ENCODE assay signal across 8 cellular contexts in the genomic region with DNA sequence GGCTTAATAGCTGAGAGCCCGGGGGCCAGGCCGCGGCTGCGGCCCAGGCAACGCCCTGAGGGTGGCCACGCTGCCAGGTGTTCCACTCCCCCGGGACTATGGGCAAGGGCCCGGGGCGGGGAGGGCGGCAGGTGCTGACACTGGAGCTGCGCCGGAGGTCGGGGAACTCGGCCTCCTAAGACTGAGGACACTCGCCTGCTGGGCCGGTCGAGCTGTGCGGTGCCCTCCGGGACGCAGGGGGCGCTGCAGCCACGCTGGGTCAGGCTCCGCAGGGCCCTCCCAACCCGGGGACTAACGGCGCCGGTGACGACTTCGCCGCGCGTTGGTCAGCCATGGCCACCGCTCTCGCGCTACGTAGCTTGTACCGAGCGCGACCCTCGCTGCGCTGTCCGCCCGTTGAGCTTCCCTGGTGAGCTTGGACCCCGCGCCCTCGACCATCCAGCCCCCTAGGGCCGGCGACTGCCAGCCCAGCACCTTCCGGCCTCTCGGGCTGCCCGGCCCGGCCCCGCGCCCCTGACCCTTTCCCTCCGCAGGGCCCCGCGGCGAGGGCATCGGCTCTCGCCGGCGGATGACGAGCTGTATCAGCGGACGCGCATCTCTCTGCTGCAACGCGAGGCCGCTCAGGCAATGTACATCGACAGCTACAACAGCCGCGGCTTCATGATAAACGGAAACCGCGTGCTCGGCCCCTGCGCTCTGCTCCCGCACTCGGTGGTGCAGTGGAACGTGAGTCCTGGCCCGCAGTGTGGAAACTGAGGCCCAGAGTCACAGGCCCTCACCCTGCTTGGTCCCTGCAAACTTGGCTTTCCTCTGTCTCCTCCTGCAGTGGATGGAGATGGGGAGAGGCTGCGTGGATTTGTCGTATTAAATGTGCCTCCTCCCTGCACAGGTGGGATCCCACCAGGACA. TPM values are rescaled to one million over a fixed set of nuclear protein-coding genes. Genes with fewer than 3 reads are reported as not detected.
DNase-seq lines count a peak whose midpoint lies in the region; ATAC-seq and TF ChIP-seq lines count a peak whose summit lies in the region.

A gene with protein sequence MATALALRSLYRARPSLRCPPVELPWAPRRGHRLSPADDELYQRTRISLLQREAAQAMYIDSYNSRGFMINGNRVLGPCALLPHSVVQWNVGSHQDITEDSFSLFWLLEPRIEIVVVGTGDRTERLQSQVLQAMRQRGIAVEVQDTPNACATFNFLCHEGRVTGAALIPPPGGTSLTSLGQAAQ (plus strand): TSS at position 309 of the 908 bp plus-strand sequence. CDS start 24 bp downstream, at position 333.

- peak within 1 kb of the TSS; percentile 93 to 99 (median 98) for H3K27ac Mint-ChIP-seq in CD4-positive, alpha-beta memory T cell
- peak within 1 kb of the TSS; percentile 98 for H3K27ac Mint-ChIP-seq in activated CD4-positive, alpha-beta memory T cell treated with anti-CD3 and anti-CD28 coated beads, Interleukin-2, amount 10 ng/mL, durations not matched to agents 7 days and 5 days

- H3K27ac ChIP-seq in CD4-positive, alpha-beta memory T cell (ENCODE audit: low read depth, low read length) = peak within 1 kb of the TSS; percentile 97
- peak within 1 kb of the TSS; percentile 99 to 100 for H3K27ac ChIP-seq in lung (ENCODE audit: low read depth in 1 of 2, low read length in 1 of 2)

- H3K9me3 ChIP-seq in CD4-positive, alpha-beta memory T cell (ENCODE audit: control insufficient read depth in 1 of 2, low read length in 2 of 2) = no peaks in the 10 kb centered on the region
- no peaks in the 10 kb centered on the region for H3K9me3 ChIP-seq in lung (ENCODE audit: control insufficient read depth in 2 of 2, insufficient read depth in 1 of 2, low read length in 1 of 2)

- H3K27me3 Mint-ChIP-seq in CD4-positive, alpha-beta memory T cell = no peaks in the 10 kb centered on the region
- H3K27me3 Mint-ChIP-seq in activated CD4-positive, alpha-beta memory T cell treated with anti-CD3 and anti-CD28 coated beads, Interleukin-2, amount 10 ng/mL, durations not matched to agents 7 days and 5 days = no peaks in the 10 kb centered on the region

- H3K36me3 ChIP-seq in CD4-positive, alpha-beta memory T cell (ENCODE audit: insufficient read depth, low read length) = peaks cover 38% of the 10 kb centered on the region
- peaks cover 7 to 32% of the 10 kb centered on the region in 2 donors for H3K36me3 ChIP-seq in lung (ENCODE audit: control insufficient read depth in 2 of 2, insufficient read depth in 2 of 2, low read length in 2 of 2)

- H3K4me1 ChIP-seq in CD4-positive, alpha-beta memory T cell (ENCODE audit: insufficient read depth, low read length) = peaks cover 43% of the 10 kb centered on the region
- H3K4me1 ChIP-seq in lung (ENCODE audit: control insufficient read depth in 2 of 2, insufficient read depth in 2 of 2, low read length in 2 of 2) = peaks cover 6 to 24% of the 10 kb centered on the region in 2 donors

- H3K9me3 Mint-ChIP-seq in CD4-positive, alpha-beta memory T cell = peaks cover 0 to 1% (median 0%) of the 10 kb centered on the region in 8 donors
- no peaks in the 10 kb centered on the region for H3K9me3 Mint-ChIP-seq in activated CD4-positive, alpha-beta memory T cell treated with anti-CD3 and anti-CD28 coated beads, Interleukin-2, amount 10 ng/mL, durations not matched to agents 7 days and 5 days

- peaks cover 16 to 74% (median 41%) of the 10 kb centered on the region in 4 donors for H3K4me1 Mint-ChIP-seq in CD4-positive, alpha-beta memory T cell
- H3K4me1 Mint-ChIP-seq in activated CD4-positive, alpha-beta memory T cell treated with anti-CD3 and anti-CD28 coated beads, Interleukin-2, amount 10 ng/mL, durations not matched to agents 7 days and 5 days = peaks cover 67% of the 10 kb centered on the region

- 1% methylated on average over 79 to 83 of the region's 83 CpGs for WGBS in lung, 2 donors

- no peaks in the 10 kb centered on the region for H3K27me3 ChIP-seq in CD4-positive, alpha-beta memory T cell (ENCODE audit: insufficient read depth, low read length)
- no peaks in the 10 kb centered on the region for H3K27me3 ChIP-seq in lung (ENCODE audit: control insufficient read depth, insufficient read depth)

- peak within 1 kb of the TSS; percentile 94 to 98 (median 96) for H3K4me3 Mint-ChIP-seq in CD4-positive, alpha-beta memory T cell
- H3K4me3 Mint-ChIP-seq in activated CD4-positive, alpha-beta memory T cell treated with anti-CD3 and anti-CD28 coated beads, Interleukin-2, amount 10 ng/mL, durations not matched to agents 7 days and 5 days = peak within 1 kb of the TSS; percentile 98

- POLR2A ChIA-PET in CD4-positive, alpha-beta memory T cell (lab: Charles Lee; ENCODE audit: partially characterized antibody) = interaction anchor here (0.6 to 22.1 kb wide), 34 partner anchors 1 to 918 kb away, joined by 3 to 629 read pairs (median 4); a partner anchor contains a TSS
- POLR2A ChIA-PET in activated CD4-positive, alpha-beta memory T cell treated with anti-CD3 and anti-CD28 coated beads, Interleukin-2, amount 10 ng/mL, durations not matched to agents 7 days and 5 days (lab: Charles Lee) = interaction anchor here (0.7 to 15.9 kb wide), 37 partner anchors 6 to 586 kb away, joined by 3 to 309 read pairs (median 7); a partner anchor contains a TSS

- peak within 1 kb of the TSS; percentile 65 to 98 for H3K4me3 ChIP-seq in CD4-positive, alpha-beta memory T cell (ENCODE audit: low read length in 2 of 2)
- peak within 1 kb of the TSS; percentile 96 for H3K4me3 ChIP-seq in lung

- DNase-seq in CD4-positive, alpha-beta memory T cell = peak; percentile 89 to 91 (median 90)
- DNase-seq in NCI-H774 (lab: John Stamatoyannopoulos, UW) (peak; percentile 81), ecto neural progenitor cell (ENCODE audit: low spot score) (peak; percentile 96), lung (ENCODE audit: low spot score) (peak; percentile 93)
- peak; percentile 93 for DNase-seq in activated CD4-positive, alpha-beta memory T cell treated with anti-CD3 and anti-CD28 coated beads, Interleukin-2, amount 10 ng/mL, durations not matched to agents 7 days and 5 days
- peak; percentile 81 to 88 (median 83) for DNase-seq in stimulated activated CD4-positive, alpha-beta T cell treated with anti-CD3 and anti-CD28 coated beads, TNF-alpha, amount 100 ng/mL, for 4 hours (ENCODE audit: low read depth in 3 of 3)

- TF ChIP-seq CTCF in lung (IDR thresholded peaks at IDR 0.05; ENCODE audit: control extremely low read depth, extremely low read depth) = peak; percentile 76

- ATAC-seq in GM19372 (IDR thresholded peaks at IDR 0.05; ENCODE audit: low read depth, unreplicated experiment) = peak; percentile 46
- ATAC-seq in HG03521 (IDR thresholded peaks at IDR 0.05; ENCODE audit: unreplicated experiment) = peak; percentile 49
- ATAC-seq in lung (ENCODE audit: insufficient read depth, low FRiP score) = peak; percentile 86

- intact Hi-C loops in CD4-positive, alpha-beta memory T cell (cut with micrococcal nuclease) = loop anchor here (1.0 to 10.0 kb wide), 6 partner anchors 7 to 323 kb away; a partner anchor contains a TSS

- H3K36me3 Mint-ChIP-seq in CD4-positive, alpha-beta memory T cell = peaks cover 19 to 46% of the 10 kb centered on the region in 2 donors
- H3K36me3 Mint-ChIP-seq in activated CD4-positive, alpha-beta memory T cell treated with anti-CD3 and anti-CD28 coated beads, Interleukin-2, amount 10 ng/mL, durations not matched to agents 7 days and 5 days (ENCODE audit: low read depth) = peaks cover 52% of the 10 kb centered on the region

- CTCF ChIA-PET in CD4-positive, alpha-beta memory T cell (lab: Charles Lee; ENCODE audit: partially characterized antibody) = interaction anchor here (0.9 to 15.4 kb wide), 13 partner anchors 9 to 582 kb away, joined by 3 to 216 read pairs (median 6); a partner anchor contains a TSS
- CTCF ChIA-PET in activated CD4-positive, alpha-beta memory T cell treated with anti-CD3 and anti-CD28 coated beads, Interleukin-2, amount 10 ng/mL, durations not matched to agents 7 days and 5 days (lab: Charles Lee) = interaction anchor here (0.6 to 9.4 kb wide), 18 partner anchors 9 to 1208 kb away, joined by 3 to 117 read pairs (median 4); a partner anchor contains a TSS

RNA-seq across cellular contexts. Expression of the gene that starts here (rescaled TPM):
- 10 to 100 TPM; 77.9 to 85.7 TPM for total RNA-seq in CD4-positive, alpha-beta memory T cell
- polyA plus RNA-seq in CD4-positive, alpha-beta memory T cell = 100 to 1,000 TPM; 145 to 169 TPM
- total RNA-seq in activated CD4-positive, alpha-beta memory T cell treated with anti-CD3 and anti-CD28 coated beads, Interleukin-2, amount 10 ng/mL, durations not matched to agents 7 days and 5 days = 100 to 1,000 TPM in 1 of 2 experiments, 10 to 100 TPM in 1; 98.1 to 108 TPM
- total RNA-seq in lung = 100 to 1,000 TPM in 1 of 2 donors, 10 to 100 TPM in 1; 49.9 to 115 TPM
- 100 to 1,000 TPM; 105 to 143 TPM for polyA plus RNA-seq in lung

Comparison
In these comparisons a context has a peak if more than half of its experiments do, and no peak if none do; other contexts are left out.
1. Peak in every context shown above with its lines: DNase-seq, ATAC-seq, H3K4me3 ChIP-seq and H3K27ac ChIP-seq.